Comparison of ENCODE assay signal across 8 cellular contexts in genomic region chr10:64041185-64041988, GRCh38.
DNase-seq lines count a peak whose midpoint lies in the region; ATAC-seq and TF ChIP-seq lines count a peak whose summit lies in the region.

No MANE protein-coding gene starts in this region.

- H2BK12ac ChIP-seq in H9 (ENCODE audit: insufficient read length, low read depth, low read length): no peak overlapping the region

- TF ChIP-seq CTCF in H9 (conservative IDR thresholded peaks at IDR 0.05): peak; percentile 100
- TF ChIP-seq CTCF in upper lobe of right lung (IDR thresholded peaks at IDR 0.05): peak; percentile 96

- no peaks in the 10 kb centered on the region for H3K23me2 ChIP-seq in H9 (ENCODE audit: insufficient read length, low read depth, low read length, poor library complexity, severe bottlenecking)

- no peak overlapping the region for H3K56ac ChIP-seq in H9 (ENCODE audit: insufficient read length, low read depth, low read length)

- no peak overlapping the region for H2BK120ac ChIP-seq in H9 (ENCODE audit: low read depth, low read length, poor library complexity, severe bottlenecking)

- no peak overlapping the region for H3K27ac ChIP-seq in H9 (ENCODE audit: insufficient read length, low read depth, low read length)
- H3K27ac ChIP-seq in upper lobe of right lung: no peak overlapping the region

- intact Hi-C loops in Right ventricle myocardium inferior (cut with DNase I): no loop called here
- intact Hi-C loops in posterior vena cava (cut with DNase I): no loop called here
- intact Hi-C loops in upper lobe of right lung (cut with DNase I): no loop called here

- no peaks in the 10 kb centered on the region; the same call in 1 of the 2 replicates for H3K27me3 Mint-ChIP-seq in H9 (ENCODE audit: low read depth)

- no peak overlapping the region for H3K4me3 Mint-ChIP-seq in H9

- H3K79me1 ChIP-seq in H9 (ENCODE audit: insufficient read depth, low read depth, low read length, poor library complexity, severe bottlenecking): no peaks in the 10 kb centered on the region

- no peak overlapping the region for H2AFZ ChIP-seq in H9 (ENCODE audit: low read length)

- no CpG with 5 or more reads among the region's 43 CpGs for WGBS in H9 (ENCODE audit: extremely low coverage, insufficient read length, low lambda C conversion rate)

- no peaks in the 10 kb centered on the region for H3K9me3 Mint-ChIP-seq in H9
- H3K9me3 Mint-ChIP-seq in activated naive CD4-positive, alpha-beta T cell treated with anti-CD3 and anti-CD28 coated beads, Interleukin-2, amount 50 U/mL, for 72 hours: no peaks in the 10 kb centered on the region

- H2BK20ac ChIP-seq in H9 (ENCODE audit: low read depth, low read length, poor library complexity, severe bottlenecking): no peak overlapping the region

- H3K36me3 ChIP-seq in upper lobe of right lung: no peaks in the 10 kb centered on the region

- peak overlapping the region; percentile 34 for H3K4me3 ChIP-seq in upper lobe of right lung

- H3K4me1 ChIP-seq in H9 (ENCODE audit: insufficient read depth, low read length) (no peaks in the 10 kb centered on the region), upper lobe of right lung (peaks cover 4% of the 10 kb centered on the region)

- H3K4me2 ChIP-seq in H9 (ENCODE audit: insufficient read depth, insufficient read length, low read length): no peak overlapping the region

- no peak overlapping the region for H3K14ac ChIP-seq in H9 (ENCODE audit: insufficient read depth, low read length)

- H4K20me1 ChIP-seq in H9 (ENCODE audit: control insufficient read depth, insufficient read depth, insufficient read length): no peaks in the 10 kb centered on the region

- H3K23ac ChIP-seq in H9 (ENCODE audit: insufficient read length, low read depth, low read length): no peak overlapping the region

- no peak overlapping the region for H4K5ac ChIP-seq in H9 (ENCODE audit: insufficient read length, low read depth, low read length)

- no peak overlapping the region for H3T11ph ChIP-seq in H9 (ENCODE audit: low read length)

- H3K27ac Mint-ChIP-seq in H9: no peak overlapping the region
- no peak overlapping the region for H3K27ac Mint-ChIP-seq in activated naive CD4-positive, alpha-beta T cell treated with anti-CD3 and anti-CD28 coated beads, Interleukin-2, amount 50 U/mL, for 72 hours

- H3K18ac ChIP-seq in H9 (ENCODE audit: insufficient read length, low read depth, low read length): no peak overlapping the region

- H4K8ac ChIP-seq in H9 (replicated peaks; ENCODE audit: insufficient read length, low read depth, low read length): no peak overlapping the region

- no peak overlapping the region for H2AK5ac ChIP-seq in H9 (ENCODE audit: insufficient read length, low read length)

- no peak overlapping the region for H4K91ac ChIP-seq in H9 (ENCODE audit: insufficient read length, low read depth, low read length)

- H3K36me3 Mint-ChIP-seq in H9 (ENCODE audit: insufficient read depth in 1 of 3, low read depth in 3 of 3): no peaks in the 10 kb centered on the region
- H3K36me3 Mint-ChIP-seq in activated naive CD4-positive, alpha-beta T cell treated with anti-CD3 and anti-CD28 coated beads, Interleukin-2, amount 50 U/mL, for 72 hours: no peaks in the 10 kb centered on the region

- no peak overlapping the region for H3K9ac ChIP-seq in H9 (ENCODE audit: extremely low read depth, insufficient read length, low read length)

- no peaks in the 10 kb centered on the region for H3K79me2 ChIP-seq in H9 (ENCODE audit: insufficient read depth, low read length)

- peak; percentile 99 for ATAC-seq in SK-N-SH treated with all-trans-retinoic acid at 6 μM for 48 hours
- peak; percentile 90 to 94 for ATAC-seq in activated naive CD4-positive, alpha-beta T cell treated with anti-CD3 and anti-CD28 coated beads, Interleukin-2, amount 50 U/mL, for 72 hours
- ATAC-seq in Right ventricle myocardium inferior: peak; percentile 86
- ATAC-seq in upper lobe of right lung: peak; percentile 98

- peaks cover 3 to 4% of the 10 kb centered on the region in 2 experiments for H3K4me1 Mint-ChIP-seq in H9

- no peak overlapping the region for H2BK15ac ChIP-seq in H9 (ENCODE audit: low read depth, low read length)

- H3K9me3 ChIP-seq in H9 (ENCODE audit: control insufficient read depth, low read depth, low read length): no peaks in the 10 kb centered on the region
- no peaks in the 10 kb centered on the region for H3K9me3 ChIP-seq in upper lobe of right lung

- H3K27me3 ChIP-seq in H9 (ENCODE audit: insufficient read depth, low read length): no peaks in the 10 kb centered on the region
- peaks cover 11% of the 10 kb centered on the region for H3K27me3 ChIP-seq in upper lobe of right lung

- DNase-seq in GM03348 (ENCODE audit: low spot score) (peak; percentile 83), H9 (peak; percentile 89), M059J (ENCODE audit: low read depth) (peak; percentile 58), Right ventricle myocardium inferior (ENCODE audit: missing footprints) (peak; percentile 79), posterior vena cava (ENCODE audit: low spot score) (peak; percentile 89), upper lobe of right lung (peak; percentile 84)
- peak; percentile 81 to 83 for DNase-seq in activated naive CD4-positive, alpha-beta T cell treated with anti-CD3 and anti-CD28 coated beads, Interleukin-2, amount 50 U/mL, for 72 hours (ENCODE audit: low spot score in 2 of 2)

- H2BK5ac ChIP-seq in H9 (ENCODE audit: insufficient read length, low read length): no peak overlapping the region

- H3K4ac ChIP-seq in H9 (ENCODE audit: low read depth, low read length): no peak overlapping the region

TF ChIP-seq in SK-N-SH treated with all-trans-retinoic acid at 6 μM for 48 hours, 23 proteins besides CTCF, POLR2A, EP300 and RAD21:
- TF ChIP-seq ZNF565 (CRISPR knock-in tag; conservative IDR thresholded peaks at IDR 0.05; ENCODE audit: low read depth) (no peak), CSDC2 (CRISPR knock-in tag; IDR thresholded peaks at IDR 0.05) (no peak), POU6F1 (CRISPR knock-in tag; IDR thresholded peaks at IDR 0.05; ENCODE audit: borderline replicate concordance, low read depth) (no peak), ARNTL (CRISPR knock-in tag; IDR thresholded peaks at IDR 0.05; ENCODE audit: borderline replicate concordance, low read depth) (no peak), ESRRG (CRISPR knock-in tag; IDR thresholded peaks at IDR 0.05) (no peak), GLIS3 (CRISPR knock-in tag; IDR thresholded peaks at IDR 0.05) (no peak), RARB (CRISPR knock-in tag; IDR thresholded peaks at IDR 0.05) (no peak), ZNF8 (CRISPR knock-in tag; IDR thresholded peaks at IDR 0.05) (no peak), TSHZ2 (CRISPR knock-in tag; IDR thresholded peaks at IDR 0.05) (no peak), ZC3H10 (CRISPR knock-in tag; IDR thresholded peaks at IDR 0.05) (no peak), SNAI2 (CRISPR knock-in tag; IDR thresholded peaks at IDR 0.05) (no peak), TCF4 (CRISPR knock-in tag; IDR thresholded peaks at IDR 0.05; ENCODE audit: borderline replicate concordance) (no peak), ZNF70 (CRISPR knock-in tag; IDR thresholded peaks at IDR 0.05) (no peak), BACH2 (CRISPR knock-in tag; IDR thresholded peaks at IDR 0.05; ENCODE audit: borderline replicate concordance) (no peak), TOX (CRISPR knock-in tag; IDR thresholded peaks at IDR 0.05; ENCODE audit: borderline replicate concordance) (no peak)
